8 cellular contexts compared by ENCODE assay signal in the genomic region with DNA sequence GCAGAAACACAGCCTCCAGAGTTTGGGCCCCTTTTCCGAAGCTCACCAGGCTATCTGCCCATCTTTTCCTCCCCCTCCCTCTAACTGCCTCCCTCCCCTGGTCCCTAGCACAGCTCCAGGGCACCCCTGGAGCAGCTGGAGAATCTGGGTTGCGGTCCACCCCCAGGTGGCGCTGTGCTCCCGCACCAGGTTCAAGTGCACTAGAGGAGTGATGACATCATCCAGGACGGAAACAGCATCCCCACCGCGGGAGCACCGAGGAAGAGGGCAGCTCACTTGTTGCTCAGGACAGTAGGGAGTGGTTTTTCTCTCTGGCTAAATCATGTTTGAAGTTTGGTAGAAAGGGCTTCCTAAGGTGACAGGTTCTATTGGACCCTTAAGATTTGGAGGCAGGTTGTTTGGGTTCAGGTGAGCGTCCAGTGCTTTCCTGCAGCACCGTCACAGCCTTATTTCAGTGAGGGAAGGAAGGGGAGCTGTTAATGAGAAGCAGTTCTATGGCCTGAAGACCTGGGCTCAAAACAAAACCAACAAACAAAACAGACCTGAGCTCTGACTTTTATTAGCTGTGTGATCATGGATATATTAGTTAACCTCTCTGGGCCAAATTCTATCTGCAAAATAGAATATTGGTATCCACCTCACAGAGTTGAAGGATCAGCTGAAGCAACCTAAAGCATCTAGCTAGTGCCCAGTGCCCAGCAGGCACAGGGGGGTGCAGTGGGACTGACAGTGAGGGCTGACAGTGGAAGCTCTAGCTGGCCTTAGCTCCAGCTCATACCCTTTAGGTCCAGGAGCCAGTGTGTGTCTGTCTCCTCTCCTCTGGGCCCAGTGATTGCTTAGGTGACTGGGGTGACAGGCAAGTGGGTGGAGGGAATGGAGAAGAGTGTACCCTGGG. TPM values are rescaled to one million over a fixed set of nuclear protein-coding genes. Genes with fewer than 3 reads are reported as not detected.
DNase-seq lines count a peak whose midpoint lies in the region; ATAC-seq and TF ChIP-seq lines count a peak whose summit lies in the region.

No MANE protein-coding gene starts in this region.

- H3K9me3 Mint-ChIP-seq in Calu3 (ENCODE audit: low read depth, unreplicated experiment), result peaks cover 5% of the 10 kb centered on the region
- peaks cover 3% of the 10 kb centered on the region for H3K9me3 Mint-ChIP-seq in neural crest cell

- H3K27ac Mint-ChIP-seq in Calu3 (ENCODE audit: unreplicated experiment) (no peak overlapping the region), neural crest cell (ENCODE audit: unreplicated experiment) (peak overlapping the region; percentile 51)

- DNase-seq in Calu3 (peak; percentile 97), fibroblast of pulmonary artery (ENCODE audit: low read depth) (peak; percentile 92), neural crest cell (ENCODE audit: low read depth, low spot score) (peak; percentile 89)
- peak; percentile 62 to 73 for DNase-seq in activated T-helper 1 cell treated with anti-CD3 and anti-CD28 coated beads, Interleukin-2, amount 50 U/mL, for 16 hours (ENCODE audit: low read depth in 1 of 2, low spot score in 1 of 2)
- DNase-seq in stimulated activated naive CD8-positive, alpha-beta T cell treated with anti-CD3 and anti-CD28 coated beads, Interleukin-15, Interleukin-2, amounts not matched to agents 100 U/mL and 50 U/mL, for 24 hours, result peak; percentile 91

- no peaks in the 10 kb centered on the region for H3K9me3 ChIP-seq in Loucy (ENCODE audit: insufficient read depth, low read depth, low read length)

- CTCF ChIA-PET in Calu3 (lab: Charles Lee), result interaction anchor here (0.6 to 3.2 kb wide), 23 partner anchors 9 to 366 kb away, joined by 3 to 74 read pairs (median 3); a partner anchor contains a TSS

- H3K4me1 Mint-ChIP-seq in Calu3 (ENCODE audit: low read depth, unreplicated experiment), result peaks cover 10% of the 10 kb centered on the region
- peaks cover 11% of the 10 kb centered on the region for H3K4me1 Mint-ChIP-seq in neural crest cell

- H3K4me2 ChIP-seq in Loucy (ENCODE audit: low read depth, low read length, poor library complexity, severe bottlenecking), result peak overlapping the region; percentile 56

- no peaks in the 10 kb centered on the region for H3K79me2 ChIP-seq in Loucy (ENCODE audit: insufficient read depth, low read length)

- H3K9me2 ChIP-seq in Loucy (replicated peaks; ENCODE audit: low read depth, low read length), result no peaks in the 10 kb centered on the region

- H3K4me3 ChIP-seq in Loucy (ENCODE audit: low read length, poor library complexity, severe bottlenecking) (peak overlapping the region; percentile 26), fibroblast of pulmonary artery (replicated peaks; ENCODE audit: low read depth, low read length) (no peak overlapping the region)

- peak; percentile 45; the same call in 1 of the 2 replicates for TF ChIP-seq POLR2A in Raji (IDR thresholded peaks at IDR 0.05; ENCODE audit: insufficient read depth, low read depth, low read length)

- peaks cover 16% of the 10 kb centered on the region for H3K27me3 Mint-ChIP-seq in Calu3 (ENCODE audit: unreplicated experiment)
- no peaks in the 10 kb centered on the region for H3K27me3 Mint-ChIP-seq in neural crest cell (ENCODE audit: low read depth)

- no peaks in the 10 kb centered on the region for H3F3A ChIP-seq in Loucy (ENCODE audit: low read depth)

- H4K20me1 ChIP-seq in Loucy (ENCODE audit: insufficient read depth, low read length, poor library complexity, severe bottlenecking), result no peaks in the 10 kb centered on the region

- peaks cover 13% of the 10 kb centered on the region for H3K4me1 ChIP-seq in Loucy (ENCODE audit: insufficient read depth, low read length, poor library complexity, severe bottlenecking)

- ATAC-seq in GM21619 (IDR thresholded peaks at IDR 0.05; ENCODE audit: unreplicated experiment), result peak; percentile 85
- ATAC-seq in stimulated activated naive CD8-positive, alpha-beta T cell treated with anti-CD3 and anti-CD28 coated beads, Interleukin-15, Interleukin-2, amounts not matched to agents 100 U/mL and 50 U/mL, for 24 hours, result peak; percentile 95

- H3K27me3 ChIP-seq in Loucy (ENCODE audit: insufficient read depth, low read length, poor library complexity, severe bottlenecking), result no peaks in the 10 kb centered on the region

- H3K4me3 Mint-ChIP-seq in Calu3 (ENCODE audit: low read depth, unreplicated experiment) (no peak overlapping the region), neural crest cell (peak overlapping the region; percentile 35)

- peaks cover 8% of the 10 kb centered on the region for H3K36me3 Mint-ChIP-seq in Calu3 (ENCODE audit: insufficient read depth, unreplicated experiment)
- no peaks in the 10 kb centered on the region for H3K36me3 Mint-ChIP-seq in neural crest cell (ENCODE audit: low read depth)

- intact Hi-C loops in Calu3 (cut with micrococcal nuclease; ENCODE audit: unreplicated experiment), result loop anchor here (1.0 to 5.0 kb wide), 3 partner anchors 76 to 239 kb away; no protein-coding TSS in a partner anchor

- H3K9ac ChIP-seq in Loucy (ENCODE audit: low read depth, low read length, poor library complexity, severe bottlenecking), result peak overlapping the region; percentile 21

- peak; percentile 96 for TF ChIP-seq CTCF in Calu3 (IDR thresholded peaks at IDR 0.05; ENCODE audit: unreplicated experiment)
- peak; percentile 99 for TF ChIP-seq CTCF in Loucy (conservative IDR thresholded peaks at IDR 0.05; ENCODE audit: low read length)
- peak; percentile 99 for TF ChIP-seq CTCF in fibroblast of pulmonary artery (IDR thresholded peaks at IDR 0.05; ENCODE audit: low read length, missing control alignments)
- peak; percentile 97 for TF ChIP-seq CTCF in neural crest cell (conservative IDR thresholded peaks at IDR 0.05)

- no TSS peak for BruUV-seq in Calu3 (replicated peaks; lab: Mats Ljungman, UMichigan)

- peak overlapping the region; percentile 57 for H2AFZ ChIP-seq in Loucy (ENCODE audit: low read length)

- H3K36me3 ChIP-seq in Loucy (ENCODE audit: insufficient read depth, low read length), result no peaks in the 10 kb centered on the region

RNA-seq across cellular contexts. Expression of a gene that starts 7.5 kb away (rescaled TPM):
- 9.9 and 13.7 TPM in 2 replicates for total RNA-seq in Calu3 (2022)
- 10.8 and 11.7 TPM in 2 replicates for total RNA-seq in neural crest cell

RNA-seq across cellular contexts. Expression of a gene that starts 50.2 kb away (rescaled TPM):
- total RNA-seq in Calu3 (2022) (not detected in 2 replicates), neural crest cell (0.19 and 0.39 TPM in 2 replicates)

RNA-seq across cellular contexts. Expression of a gene that starts 59.1 kb away (rescaled TPM):
- total RNA-seq in Calu3 (2022) (78.5 and 85.3 TPM in 2 replicates), neural crest cell (59.6 and 63.9 TPM in 2 replicates)
